Comparison of ENCODE assay signal across 8 cellular contexts in the genomic region with DNA sequence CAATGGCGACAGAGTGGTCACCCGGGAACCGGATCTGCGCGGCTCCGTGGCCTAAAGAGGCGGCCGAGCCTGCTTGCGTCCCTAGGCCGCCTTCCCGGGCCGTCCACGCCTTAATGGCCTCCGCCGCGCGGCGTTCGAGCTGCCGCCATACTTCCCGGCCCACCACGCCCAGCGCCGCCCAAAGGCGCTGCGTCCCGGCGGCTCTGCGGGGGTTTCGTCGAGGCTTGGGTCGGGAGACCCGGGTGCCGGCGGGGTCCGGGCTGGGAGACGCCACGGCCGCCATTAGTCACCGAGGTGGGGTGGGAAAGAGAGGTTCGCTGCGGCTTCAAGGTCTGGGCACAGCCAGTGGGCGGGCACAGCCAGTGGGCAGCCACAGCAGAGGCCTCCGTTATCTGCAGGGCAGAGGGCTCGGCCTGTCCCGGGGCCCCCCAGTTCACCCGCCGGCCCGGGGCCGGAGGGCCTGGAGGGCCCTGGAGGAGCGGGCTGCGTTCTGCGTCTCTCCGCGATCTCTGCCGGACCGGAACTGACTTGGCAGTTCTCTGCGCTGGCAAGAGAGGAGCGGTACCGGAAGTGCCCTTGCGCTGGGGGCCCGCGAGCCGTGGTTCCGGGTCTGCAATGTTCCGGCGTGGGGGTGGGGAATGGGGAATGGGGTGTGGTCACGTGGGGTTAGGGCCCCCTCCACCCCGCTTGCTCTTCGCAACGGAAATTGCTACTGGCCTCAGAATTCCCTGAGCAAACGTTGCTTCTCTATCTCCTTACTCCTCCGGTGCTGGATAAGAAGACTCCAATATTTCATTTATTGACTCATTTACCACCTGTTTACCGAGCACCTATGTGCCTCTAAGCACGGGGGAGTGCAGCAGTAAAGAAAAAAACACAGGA.
DNase-seq lines count a peak whose midpoint lies in the region; ATAC-seq and TF ChIP-seq lines count a peak whose summit lies in the region.

No MANE protein-coding gene starts in this region.

- peaks cover 9% of the 10 kb centered on the region for H3K27me3 Mint-ChIP-seq in activated T-helper 17 cell treated with anti-CD3 and anti-CD28 coated beads, Interleukin-2, amount 50 U/mL, for 72 hours
- H3K27me3 Mint-ChIP-seq in natural killer cell (ENCODE audit: low read depth in 2 of 2), result peaks cover 5 to 6% of the 10 kb centered on the region in 2 donors
- peaks cover 8 to 10% of the 10 kb centered on the region in 2 donors for H3K27me3 Mint-ChIP-seq in stimulated activated naive B cell treated with anti-CD40 and anti-IgM and Interleukin-4, amounts not matched to agents 10 μg/mL and 1 μg/mL and 100 μg/mL, for 72 hours

- peaks cover 47% of the 10 kb centered on the region for H3K36me3 Mint-ChIP-seq in activated T-helper 17 cell treated with anti-CD3 and anti-CD28 coated beads, Interleukin-2, amount 50 U/mL, for 72 hours (ENCODE audit: low read depth)
- H3K36me3 Mint-ChIP-seq in natural killer cell, result no peaks in the 10 kb centered on the region
- H3K36me3 Mint-ChIP-seq in stimulated activated naive B cell treated with anti-CD40 and anti-IgM and Interleukin-4, amounts not matched to agents 10 μg/mL and 1 μg/mL and 100 μg/mL, for 72 hours, result peaks cover 11 to 24% of the 10 kb centered on the region in 2 donors

- ATAC-seq in GM21825 (IDR thresholded peaks at IDR 0.05; ENCODE audit: unreplicated experiment) (peak; percentile 92), natural killer cell (peak; percentile 92 to 96 (median 95))
- peak; percentile 98 for ATAC-seq in activated T-helper 17 cell treated with anti-CD3 and anti-CD28 coated beads, Interleukin-2, amount 50 U/mL, for 72 hours (replicated peaks)
- peak; percentile 97 to 98 for ATAC-seq in stimulated activated naive B cell treated with anti-CD40 and anti-IgM and Interleukin-4, amounts not matched to agents 10 μg/mL and 1 μg/mL and 100 μg/mL, for 72 hours (replicated peaks)

- peak overlapping the region; percentile 98 for H3K4me3 Mint-ChIP-seq in activated T-helper 17 cell treated with anti-CD3 and anti-CD28 coated beads, Interleukin-2, amount 50 U/mL, for 72 hours
- H3K4me3 Mint-ChIP-seq in natural killer cell, result peak overlapping the region; percentile 94
- H3K4me3 Mint-ChIP-seq in stimulated activated naive B cell treated with anti-CD40 and anti-IgM and Interleukin-4, amounts not matched to agents 10 μg/mL and 1 μg/mL and 100 μg/mL, for 72 hours, result peak overlapping the region; percentile 86 to 89

- peaks cover 5% of the 10 kb centered on the region for H3K9me3 Mint-ChIP-seq in activated T-helper 17 cell treated with anti-CD3 and anti-CD28 coated beads, Interleukin-2, amount 50 U/mL, for 72 hours
- no peaks in the 10 kb centered on the region for H3K9me3 Mint-ChIP-seq in natural killer cell
- no peaks in the 10 kb centered on the region for H3K9me3 Mint-ChIP-seq in stimulated activated naive B cell treated with anti-CD40 and anti-IgM and Interleukin-4, amounts not matched to agents 10 μg/mL and 1 μg/mL and 100 μg/mL, for 72 hours

- intact Hi-C loops in natural killer cell (cut with micrococcal nuclease), result no loop called here

- H3K4me1 Mint-ChIP-seq in activated T-helper 17 cell treated with anti-CD3 and anti-CD28 coated beads, Interleukin-2, amount 50 U/mL, for 72 hours, result peaks cover 28% of the 10 kb centered on the region
- peaks cover 44 to 55% of the 10 kb centered on the region in 2 donors for H3K4me1 Mint-ChIP-seq in natural killer cell
- peaks cover 25 to 48% of the 10 kb centered on the region in 2 donors for H3K4me1 Mint-ChIP-seq in stimulated activated naive B cell treated with anti-CD40 and anti-IgM and Interleukin-4, amounts not matched to agents 10 μg/mL and 1 μg/mL and 100 μg/mL, for 72 hours

- TF ChIP-seq CTCF in natural killer cell (IDR thresholded peaks at IDR 0.05), result no peak

- DNase-seq in DMS79 (lab: John Stamatoyannopoulos, UW), result peak; percentile 70
- peak; percentile 87 to 89 for DNase-seq in Kasumi-1 (lab: John Stamatoyannopoulos, UW)
- DNase-seq in RPMI7951 (ENCODE audit: low read depth), result peak; percentile 91
- DNase-seq in fibroblast of peridontal ligament (ENCODE audit: extremely low read depth), result peak; percentile 82
- DNase-seq in natural killer cell, result peak; percentile 76
- peak; percentile 83 for DNase-seq in stimulated activated naive B cell treated with anti-CD40 and anti-IgM and Interleukin-4, amounts not matched to agents 10 μg/mL and 1 μg/mL and 100 μg/mL, for 72 hours

- H3K27ac Mint-ChIP-seq in activated T-helper 17 cell treated with anti-CD3 and anti-CD28 coated beads, Interleukin-2, amount 50 U/mL, for 72 hours, result peak overlapping the region; percentile 94
- peak overlapping the region; percentile 80 to 88 for H3K27ac Mint-ChIP-seq in natural killer cell
- peak overlapping the region; percentile 86 for H3K27ac Mint-ChIP-seq in stimulated activated naive B cell treated with anti-CD40 and anti-IgM and Interleukin-4, amounts not matched to agents 10 μg/mL and 1 μg/mL and 100 μg/mL, for 72 hours

Comparison
In these comparisons a context has a peak if more than half of its experiments do, and no peak if none do; other contexts are left out.
1. Peak in every context shown above with its lines: DNase-seq and ATAC-seq.